Comparison of ENCODE assay signal across 13 cellular contexts in the genomic region with DNA sequence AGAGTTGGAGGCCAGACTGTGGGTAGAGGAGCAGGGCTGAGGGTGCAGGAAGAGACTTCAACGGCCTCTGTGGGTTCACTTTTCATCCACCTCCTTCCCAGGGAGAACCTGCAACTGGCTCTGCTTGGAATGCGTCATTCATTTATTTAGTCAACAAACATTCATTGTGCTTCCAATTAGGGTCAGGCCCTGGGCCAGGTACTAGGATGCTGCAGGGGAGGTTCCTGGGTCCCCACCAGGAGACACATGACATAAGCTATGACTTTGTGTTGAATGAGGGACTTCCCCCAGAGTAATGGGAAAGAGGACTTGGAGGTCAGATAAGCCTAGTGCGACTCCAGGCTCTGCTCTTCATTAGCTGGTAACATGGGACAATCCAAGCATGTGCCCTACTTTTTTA. TPM values are rescaled to one million over a fixed set of nuclear protein-coding genes. Genes with fewer than 3 reads are reported as not detected.
DNase-seq lines count a peak whose midpoint lies in the region; ATAC-seq and TF ChIP-seq lines count a peak whose summit lies in the region.
"Had no signal": no experiment of that assay in that cellular context is flagged by ENCODE, and none has a peak within 500 bp of the region (broad histone marks: within the 10 kb centered on the region; RNA-seq: fewer than 3 reads in every experiment).

No MANE protein-coding gene starts in this region.

- H3K4me3 ChIP-seq in BLaER1 (no peak overlapping the region), uterus (no peak overlapping the region)
- H3K4me3 ChIP-seq: GM23338 had no signal

- H3K4me1 Mint-ChIP-seq in nephron progenitor cell = peaks cover 63% of the 10 kb centered on the region
- H3K4me1 Mint-ChIP-seq: CD8-positive, alpha-beta memory T cell had no signal

- intact Hi-C loops in uterus (cut with DNase I; ENCODE audit: low total_unique reads) = no loop called here

- peaks cover 12% of the 10 kb centered on the region for H3K27me3 Mint-ChIP-seq in nephron progenitor cell (ENCODE audit: low read depth, poor library complexity)

- TF ChIP-seq CTCF in nephron progenitor cell (IDR thresholded peaks at IDR 0.05) (no peak), uterus (IDR thresholded peaks at IDR 0.05) (no peak)

- H3K4me3 Mint-ChIP-seq in nephron progenitor cell = peak overlapping the region; percentile 69
- H3K4me3 Mint-ChIP-seq: CD8-positive, alpha-beta memory T cell; GM23338 had no signal

- H3K36me3 ChIP-seq in BLaER1 = no peaks in the 10 kb centered on the region
- no peaks in the 10 kb centered on the region for H3K36me3 ChIP-seq in uterus
- H3K36me3 ChIP-seq: BE2C had no signal

- peak overlapping the region; percentile 52 for H3K4me2 ChIP-seq in BLaER1
- H3K4me2 ChIP-seq: GM23338 had no signal

- H3K27ac ChIP-seq in BLaER1 = peak overlapping the region; percentile 52
- H3K27ac ChIP-seq in uterus = no peak overlapping the region

- H3K36me3 Mint-ChIP-seq in nephron progenitor cell (ENCODE audit: low read depth) = no peaks in the 10 kb centered on the region
- H3K36me3 Mint-ChIP-seq: CD8-positive, alpha-beta memory T cell had no signal

- H3K4me1 ChIP-seq in BLaER1 (peaks cover 38% of the 10 kb centered on the region), uterus (no peaks in the 10 kb centered on the region)
- H3K4me1 ChIP-seq: BE2C, Caco-2 had no signal

- peak; percentile 67 for DNase-seq in ELF-1 (ENCODE audit: low read depth, low spot score)
- DNase-seq in NCI-H2029 treated with DMSO at 0.1 percent for 48 hours (lab: John Stamatoyannopoulos, UW) = peak; percentile 56
- DNase-seq in nephron progenitor cell = no peak
- DNase-seq in uterus = no peak
- no peak for DNase-seq in AG20443 (ENCODE audit: low spot score)
- DNase-seq: BE2C; Caco-2; CD8-positive, alpha-beta memory T cell; H7 had no signal

- H4K20me1 ChIP-seq in BLaER1 = no peaks in the 10 kb centered on the region

- H3K27ac Mint-ChIP-seq in nephron progenitor cell = peak overlapping the region; percentile 99
- H3K27ac Mint-ChIP-seq: CD8-positive, alpha-beta memory T cell; GM23338 had no signal

- TF ChIP-seq POLR2A in uterus (IDR thresholded peaks at IDR 0.05) = no peak

- no peaks in the 10 kb centered on the region for H3K9me3 ChIP-seq in BLaER1
- no peaks in the 10 kb centered on the region for H3K9me3 ChIP-seq in uterus
- H3K9me3 ChIP-seq: BE2C, Caco-2 had no signal

- no peak for ATAC-seq in HG03139 (IDR thresholded peaks at IDR 0.05; ENCODE audit: unreplicated experiment)
- ATAC-seq: HepG2 had no signal

- H3K9me3 Mint-ChIP-seq in nephron progenitor cell = peaks cover 2% of the 10 kb centered on the region
- H3K9me3 Mint-ChIP-seq: CD8-positive, alpha-beta memory T cell; GM23338 had no signal

- H3K9ac ChIP-seq in BLaER1 = no peak overlapping the region

- no peaks in the 10 kb centered on the region for H3K27me3 ChIP-seq in BLaER1
- no peaks in the 10 kb centered on the region for H3K27me3 ChIP-seq in uterus
- H3K27me3 ChIP-seq: BE2C had no signal

RNA-seq across cellular contexts. Expression of a gene that starts 46.3 kb away (rescaled TPM):
- 1,000 to 10,000 TPM in 3 of 4 donors, 100 to 1,000 TPM in 1; 710 to 1,429 (median 1,220) TPM for total RNA-seq in uterus

Comparison
In these comparisons a context has a peak if more than half of its experiments do, and no peak if none do; other contexts are left out.
1. DNase-seq: peak in ELF-1 (single experiment) and NCI-H2029 treated with DMSO at 0.1 percent for 48 hours (single experiment); none in nephron progenitor cell (single experiment), uterus (0 of 2) and AG20443 (single experiment).